Comparison of ENCODE assay signal across 32 cellular contexts in genomic region chr21:44290327-44291077, GRCh38. TPM values are rescaled to one million over a fixed set of nuclear protein-coding genes. Genes with fewer than 3 reads are reported as not detected.
"Had no signal": no experiment of that assay in that cellular context is flagged by ENCODE, and none has a peak within 500 bp of the region (broad histone marks: within the 10 kb centered on the region; RNA-seq: fewer than 3 reads in every experiment).

No MANE protein-coding gene starts in this region.

- H3K4me3 Mint-ChIP-seq: activated CD4-positive, alpha-beta memory T cell treated with anti-CD3 and anti-CD28 coated beads, Interleukin-2, amount 10 ng/mL, durations not matched to agents 7 days and 5 days; activated CD4-positive, alpha-beta T cell treated with anti-CD3 and anti-CD28 coated beads, Interleukin-2, amount 10 ng/mL, durations not matched to agents 24 days and 14 days; activated naive CD4-positive, alpha-beta T cell treated with anti-CD3 and anti-CD28 coated beads, Interleukin-2, amount 50 U/mL, for 24 hours; dendritic cell treated with granulocyte-macrophage colony-stimulating factor and Interleukin-4, amounts not matched to agents 40 ng/mL and 50 ng/mL, for 4 days; naive thymus-derived CD4-positive, alpha-beta T cell; neural progenitor cell; type B pancreatic cell had no signal

- H3K36me3 Mint-ChIP-seq: activated naive CD4-positive, alpha-beta T cell treated with anti-CD3 and anti-CD28 coated beads, Interleukin-2, amount 50 U/mL, for 24 hours; neural progenitor cell; type B pancreatic cell had no signal

- H3K4me3 ChIP-seq: body of pancreas, cardiac muscle cell, heart right ventricle, lower lobe of right lung, neural progenitor cell, prostate gland, right lobe of liver, skin epidermis, thoracic aorta, vagina had no signal

- H3K27me3 ChIP-seq: body of pancreas, right lobe of liver, vagina had no signal

- H3K27ac Mint-ChIP-seq: activated CD4-positive, alpha-beta memory T cell treated with anti-CD3 and anti-CD28 coated beads, Interleukin-2, amount 10 ng/mL, durations not matched to agents 7 days and 5 days; activated CD4-positive, alpha-beta T cell treated with anti-CD3 and anti-CD28 coated beads, Interleukin-2, amount 10 ng/mL, durations not matched to agents 24 days and 14 days; activated naive CD4-positive, alpha-beta T cell treated with anti-CD3 and anti-CD28 coated beads, Interleukin-2, amount 50 U/mL, for 24 hours; naive thymus-derived CD4-positive, alpha-beta T cell; neural progenitor cell; type B pancreatic cell had no signal

- H3K4me1 ChIP-seq: prostate gland had no signal

- H3K27ac ChIP-seq: body of pancreas, cardiac muscle cell, heart right ventricle, lower lobe of right lung, neural progenitor cell, prostate gland, right lobe of liver, skin epidermis, thoracic aorta, vagina, VCaP had no signal

- H3K27me3 Mint-ChIP-seq: activated CD4-positive, alpha-beta memory T cell treated with anti-CD3 and anti-CD28 coated beads, Interleukin-2, amount 10 ng/mL, durations not matched to agents 7 days and 5 days; activated CD4-positive, alpha-beta T cell treated with anti-CD3 and anti-CD28 coated beads, Interleukin-2, amount 10 ng/mL, durations not matched to agents 24 days and 14 days; type B pancreatic cell had no signal

- H3K9me3 ChIP-seq: body of pancreas, heart right ventricle, lower lobe of right lung, prostate gland, right lobe of liver, thoracic aorta, vagina had no signal

- DNase-seq: activated CD4-positive, alpha-beta memory T cell treated with anti-CD3 and anti-CD28 coated beads, Interleukin-2, amount 10 ng/mL, durations not matched to agents 7 days and 5 days; activated CD4-positive, alpha-beta T cell treated with anti-CD3 and anti-CD28 coated beads, Interleukin-2, amount 10 ng/mL, durations not matched to agents 24 days and 14 days; activated effector memory CD4-positive, alpha-beta T cell treated with anti-CD3 and anti-CD28 coated beads, Interleukin-2, amount 50 U/mL, for 16 hours; activated T-cell treated with anti-CD3 and anti-CD28 coated beads for 4 hours; anterior cingulate cortex; body of pancreas; effector CD4-positive, alpha-beta T cell; heart right ventricle; lower lobe of right lung; mesendoderm; stimulated activated CD4-positive, alpha-beta T cell treated with anti-CD3 and anti-CD28 coated beads, Interleukin-15, amount 100 ng/mL, for 24 hours; stimulated activated naive CD4-positive, alpha-beta T cell had no signal

- ATAC-seq: activated CD4-positive, CD25-positive, alpha-beta regulatory T cell treated with anti-CD3 and anti-CD28 coated beads, Interleukin-2, amount 50 U/mL, for 24 hours; body of pancreas; heart right ventricle; left lobe of liver; lower lobe of right lung; naive thymus-derived CD4-positive, alpha-beta T cell; right lobe of liver had no signal

- H3K36me3 ChIP-seq: cardiac muscle cell, heart right ventricle, lower lobe of right lung, neural progenitor cell, prostate gland, right lobe of liver, thoracic aorta, vagina had no signal

- H3K9me3 Mint-ChIP-seq: activated CD4-positive, alpha-beta memory T cell treated with anti-CD3 and anti-CD28 coated beads, Interleukin-2, amount 10 ng/mL, durations not matched to agents 7 days and 5 days; activated CD4-positive, alpha-beta T cell treated with anti-CD3 and anti-CD28 coated beads, Interleukin-2, amount 10 ng/mL, durations not matched to agents 24 days and 14 days; activated naive CD4-positive, alpha-beta T cell treated with anti-CD3 and anti-CD28 coated beads, Interleukin-2, amount 50 U/mL, for 24 hours; dendritic cell treated with granulocyte-macrophage colony-stimulating factor and Interleukin-4, amounts not matched to agents 40 ng/mL and 50 ng/mL, for 4 days; naive thymus-derived CD4-positive, alpha-beta T cell; neural progenitor cell; type B pancreatic cell had no signal

- H3K4me1 Mint-ChIP-seq: neural progenitor cell had no signal

RNA-seq across cellular contexts. Expression of gene AIRE, which starts 4.8 kb away (rescaled TPM):
- total RNA-seq: activated CD4-positive, alpha-beta T cell treated with anti-CD3 and anti-CD28 coated beads, Interleukin-2, amount 10 ng/mL, durations not matched to agents 24 days and 14 days; epithelial cell of proximal tubule; fibroblast of villous mesenchyme; left lobe of liver; lower lobe of right lung; osteocyte; prostate gland; right lobe of liver; thoracic aorta had no signal
- polyA plus RNA-seq: cardiac muscle cell, keratinocyte had no signal

RNA-seq across cellular contexts. Expression of gene DNMT3L, which starts 28.8 kb away (rescaled TPM):
- total RNA-seq: activated CD4-positive, alpha-beta memory T cell treated with anti-CD3 and anti-CD28 coated beads, Interleukin-2, amount 10 ng/mL, durations not matched to agents 7 days and 5 days; activated CD4-positive, alpha-beta T cell treated with anti-CD3 and anti-CD28 coated beads, Interleukin-2, amount 10 ng/mL, durations not matched to agents 24 days and 14 days; body of pancreas; cardiac muscle cell; epithelial cell of proximal tubule; fibroblast of villous mesenchyme; heart right ventricle; lower lobe of right lung; mucosa of gallbladder; naive thymus-derived CD4-positive, alpha-beta T cell; osteocyte; prostate gland; T-helper 2 cell treated with Interferon-gamma antibody and Interleukin-4, amounts not matched to agents 100 ng/mL and 5 ng/mL, for 36 hours; thoracic aorta; vagina had no signal
- polyA plus RNA-seq: cardiac muscle cell; heart right ventricle; keratinocyte; naive thymus-derived CD4-positive, alpha-beta T cell had no signal

RNA-seq across cellular contexts. Expression of gene ICOSLG, which starts 49.8 kb away (rescaled TPM):
- polyA plus RNA-seq: cardiac muscle cell had no signal
